8 cellular contexts compared by ENCODE assay signal in genomic region chr4:103008875-103009729, GRCh38. TPM values are rescaled to one million over a fixed set of nuclear protein-coding genes. Genes with fewer than 3 reads are reported as not detected.
DNase-seq lines count a peak whose midpoint lies in the region; ATAC-seq, FAIRE-seq and TF ChIP-seq lines count a peak whose summit lies in the region.

No MANE protein-coding gene starts in this region.

- no peak overlapping the region for H3K4me3 ChIP-seq in CD4-positive, CD25-positive, alpha-beta regulatory T cell (ENCODE audit: low read depth, low read length)
- no peak overlapping the region for H3K4me3 ChIP-seq in cardiac muscle cell

- no peaks in the 10 kb centered on the region for H3K36me3 ChIP-seq in CD4-positive, CD25-positive, alpha-beta regulatory T cell (ENCODE audit: control insufficient read depth, insufficient read depth, low read length)
- H3K36me3 ChIP-seq in cardiac muscle cell = no peaks in the 10 kb centered on the region

- no peak overlapping the region for H3K4me3 Mint-ChIP-seq in CD4-positive, CD25-positive, alpha-beta regulatory T cell
- H3K4me3 Mint-ChIP-seq in activated CD8-positive, alpha-beta T cell treated with anti-CD3 and anti-CD28 coated beads, Interleukin-2, amount 10 ng/mL, durations not matched to agents 7 days and 5 days = no peak overlapping the region

- POLR2A ChIA-PET in activated CD8-positive, alpha-beta T cell treated with anti-CD3 and anti-CD28 coated beads, Interleukin-2, amount 10 ng/mL, durations not matched to agents 7 days and 5 days (lab: Charles Lee) = interaction anchor here (0.5 kb wide), 1 partner anchor 181 kb away, joined by 4 read pairs; no protein-coding TSS in a partner anchor

- CTCF ChIA-PET in activated CD8-positive, alpha-beta T cell treated with anti-CD3 and anti-CD28 coated beads, Interleukin-2, amount 10 ng/mL, durations not matched to agents 7 days and 5 days (lab: Charles Lee) = interaction anchor here (0.7 to 3.8 kb wide), 20 partner anchors 9 to 578 kb away, joined by 3 to 21 read pairs (median 4); partner anchors contain the start of gene CISD2

- no peaks in the 10 kb centered on the region for H3K9me3 Mint-ChIP-seq in CD4-positive, CD25-positive, alpha-beta regulatory T cell
- no peaks in the 10 kb centered on the region for H3K9me3 Mint-ChIP-seq in activated CD8-positive, alpha-beta T cell treated with anti-CD3 and anti-CD28 coated beads, Interleukin-2, amount 10 ng/mL, durations not matched to agents 7 days and 5 days (ENCODE audit: insufficient read depth)

- peak; percentile 70 for TF ChIP-seq CTCF in cardiac muscle cell (IDR thresholded peaks at IDR 0.05; ENCODE audit: low read depth, low read length)

- peaks cover 5% of the 10 kb centered on the region for H3K27me3 Mint-ChIP-seq in CD4-positive, CD25-positive, alpha-beta regulatory T cell
- peaks cover 8% of the 10 kb centered on the region for H3K27me3 Mint-ChIP-seq in activated CD8-positive, alpha-beta T cell treated with anti-CD3 and anti-CD28 coated beads, Interleukin-2, amount 10 ng/mL, durations not matched to agents 7 days and 5 days (ENCODE audit: low read depth)

- peak; percentile 90 for FAIRE-seq in GM18507 (lab: Jason Lieb, UNC)

- no peaks in the 10 kb centered on the region for H3K36me3 Mint-ChIP-seq in CD4-positive, CD25-positive, alpha-beta regulatory T cell
- no peaks in the 10 kb centered on the region for H3K36me3 Mint-ChIP-seq in activated CD8-positive, alpha-beta T cell treated with anti-CD3 and anti-CD28 coated beads, Interleukin-2, amount 10 ng/mL, durations not matched to agents 7 days and 5 days (ENCODE audit: low read depth)

- H3K9me3 ChIP-seq in CD4-positive, CD25-positive, alpha-beta regulatory T cell (ENCODE audit: control insufficient read depth in 2 of 2, low read length in 2 of 2) = no peaks in the 10 kb centered on the region
- H3K9me3 ChIP-seq in cardiac muscle cell (ENCODE audit: low read depth) = no peaks in the 10 kb centered on the region

- H3K27me3 ChIP-seq in CD4-positive, CD25-positive, alpha-beta regulatory T cell (ENCODE audit: control insufficient read depth, insufficient read depth, low read length) = no peaks in the 10 kb centered on the region
- peaks cover 1% of the 10 kb centered on the region for H3K27me3 ChIP-seq in cardiac muscle cell

- H3K4me1 ChIP-seq in CD4-positive, CD25-positive, alpha-beta regulatory T cell (ENCODE audit: control insufficient read depth, insufficient read depth, low read length, poor library complexity, severe bottlenecking) = no peaks in the 10 kb centered on the region
- H3K4me1 ChIP-seq in cardiac muscle cell (ENCODE audit: low read depth) = peaks cover 7% of the 10 kb centered on the region

- H3K4me1 Mint-ChIP-seq in CD4-positive, CD25-positive, alpha-beta regulatory T cell = peaks cover 0 to 2% (median 0%) of the 10 kb centered on the region in 4 donors
- no peaks in the 10 kb centered on the region for H3K4me1 Mint-ChIP-seq in activated CD8-positive, alpha-beta T cell treated with anti-CD3 and anti-CD28 coated beads, Interleukin-2, amount 10 ng/mL, durations not matched to agents 7 days and 5 days (ENCODE audit: low read depth)

- ATAC-seq in CD4-positive, CD25-positive, alpha-beta regulatory T cell (ENCODE audit: low read depth in 2 of 2) = peak; percentile 87
- ATAC-seq in HG02885 (IDR thresholded peaks at IDR 0.05; ENCODE audit: poor library complexity, unreplicated experiment) = peak; percentile 89
- peak; percentile 96 for ATAC-seq in activated CD8-positive, alpha-beta T cell treated with anti-CD3 and anti-CD28 coated beads, Interleukin-2, amount 10 ng/mL, durations not matched to agents 7 days and 5 days

- DNase-seq in CD4-positive, CD25-positive, alpha-beta regulatory T cell = peak in 2 of 3 donors; percentile 66 to 85
- peak; percentile 37 for DNase-seq in GM18507 (ENCODE audit: extremely low spot score, insufficient read length, low read depth)
- peak; percentile 33 for DNase-seq in NCI-H2029 treated with DMSO at 0.1 percent for 48 hours (lab: John Stamatoyannopoulos, UW)
- DNase-seq in activated CD8-positive, alpha-beta T cell treated with anti-CD3 and anti-CD28 coated beads, Interleukin-2, amount 10 ng/mL, durations not matched to agents 7 days and 5 days = peak; percentile 55
- peak; percentile 69 to 87 for DNase-seq in cardiac muscle cell (ENCODE audit: low read depth in 1 of 2, low spot score in 1 of 2)
- peak; percentile 39 for DNase-seq in pulmonary artery endothelial cell (ENCODE audit: low read depth, low spot score)
- no peak for DNase-seq in ecto neural progenitor cell (ENCODE audit: low spot score)

- H3K27ac Mint-ChIP-seq in CD4-positive, CD25-positive, alpha-beta regulatory T cell = no peak overlapping the region
- H3K27ac Mint-ChIP-seq in activated CD8-positive, alpha-beta T cell treated with anti-CD3 and anti-CD28 coated beads, Interleukin-2, amount 10 ng/mL, durations not matched to agents 7 days and 5 days = no peak overlapping the region

- H3K27ac ChIP-seq in CD4-positive, CD25-positive, alpha-beta regulatory T cell (ENCODE audit: insufficient read depth, low read length, poor library complexity, severe bottlenecking) = no peak overlapping the region
- H3K27ac ChIP-seq in cardiac muscle cell = no peak overlapping the region

RNA-seq across cellular contexts. Expression of gene SLC9B1, which starts 10.4 kb away (rescaled TPM):
- total RNA-seq in CD4-positive, CD25-positive, alpha-beta regulatory T cell = 1.7 TPM
- 1 to 10 TPM; 1.7 to 2.7 (median 2.5) TPM for polyA plus RNA-seq in CD4-positive, CD25-positive, alpha-beta regulatory T cell
- 1 to 10 TPM in 1 of 2 experiments, under 1 TPM in 1; 0.83 to 1.3 TPM for total RNA-seq in activated CD8-positive, alpha-beta T cell treated with anti-CD3 and anti-CD28 coated beads, Interleukin-2, amount 10 ng/mL, durations not matched to agents 7 days and 5 days
- total RNA-seq in cardiac muscle cell = 0.14 and 0.30 TPM in 2 replicates
- 1.7 TPM in 1 of 2 replicates, not detected in the other for polyA plus RNA-seq in cardiac muscle cell
- total RNA-seq in pulmonary artery endothelial cell = 0.59 and 0.67 TPM in 2 replicates
